Comparison of ENCODE assay signal across 12 cellular contexts in genomic region chr6:102223942-102224341, GRCh38.
DNase-seq lines count a peak whose midpoint lies in the region; ATAC-seq and TF ChIP-seq lines count a peak whose summit lies in the region.
"Had no signal": no experiment of that assay in that cellular context is flagged by ENCODE, and none has a peak within 500 bp of the region (broad histone marks: within the 10 kb centered on the region; RNA-seq: fewer than 3 reads in every experiment).

No MANE protein-coding gene starts in this region.

- no peaks in the 10 kb centered on the region for H3K27me3 Mint-ChIP-seq in activated CD4-positive, alpha-beta T cell treated with anti-CD3 and anti-CD28 coated beads, Interleukin-2, amount 10 ng/mL, durations not matched to agents 7 days and 5 days
- H3K27me3 Mint-ChIP-seq: CD4-positive, alpha-beta T cell had no signal

- intact Hi-C loops in posterior vena cava (cut with DNase I), result no loop called here

- H3K27ac Mint-ChIP-seq in activated CD4-positive, alpha-beta T cell treated with anti-CD3 and anti-CD28 coated beads, Interleukin-2, amount 10 ng/mL, durations not matched to agents 7 days and 5 days, result no peak overlapping the region
- H3K27ac Mint-ChIP-seq: CD4-positive, alpha-beta T cell had no signal

- no peaks in the 10 kb centered on the region for H3K9me3 Mint-ChIP-seq in activated CD4-positive, alpha-beta T cell treated with anti-CD3 and anti-CD28 coated beads, Interleukin-2, amount 10 ng/mL, durations not matched to agents 7 days and 5 days

- H3K4me1 Mint-ChIP-seq in activated CD4-positive, alpha-beta T cell treated with anti-CD3 and anti-CD28 coated beads, Interleukin-2, amount 10 ng/mL, durations not matched to agents 7 days and 5 days, result no peaks in the 10 kb centered on the region

- DNase-seq in NCI-H2171 treated with DMSO at 0.1 percent for 48 hours (lab: John Stamatoyannopoulos, UW), result peak; percentile 15
- no peak for DNase-seq in NCI-H2171 (lab: John Stamatoyannopoulos, UW)
- DNase-seq in NCI-H2227 (lab: John Stamatoyannopoulos, UW; ENCODE audit: unreplicated experiment), result peak; percentile 38
- no peak for DNase-seq in GOT3 (lab: John Stamatoyannopoulos, UW)
- DNase-seq in activated CD4-positive, alpha-beta T cell treated with anti-CD3 and anti-CD28 coated beads, Interleukin-2, amount 10 ng/mL, durations not matched to agents 7 days and 5 days, result no peak
- DNase-seq in posterior vena cava (ENCODE audit: low spot score), result no peak
- DNase-seq: ACHN; C1 segment of cervical spinal cord; Calu3; CD4-positive, alpha-beta T cell; DMS 273 treated with DMSO at 0.1 percent for 48 hours had no signal

- POLR2A ChIA-PET in activated CD4-positive, alpha-beta T cell treated with anti-CD3 and anti-CD28 coated beads, Interleukin-2, amount 10 ng/mL, durations not matched to agents 7 days and 5 days (lab: Charles Lee), result no interaction called here

- ATAC-seq in SK-N-SH treated with all-trans-retinoic acid at 6 μM for 48 hours, result no peak

- CTCF ChIA-PET in activated CD4-positive, alpha-beta T cell treated with anti-CD3 and anti-CD28 coated beads, Interleukin-2, amount 10 ng/mL, durations not matched to agents 7 days and 5 days (lab: Charles Lee), result no interaction called here

- no peaks in the 10 kb centered on the region for H3K36me3 Mint-ChIP-seq in activated CD4-positive, alpha-beta T cell treated with anti-CD3 and anti-CD28 coated beads, Interleukin-2, amount 10 ng/mL, durations not matched to agents 7 days and 5 days (ENCODE audit: low read depth)

- no peak overlapping the region for H3K4me3 Mint-ChIP-seq in activated CD4-positive, alpha-beta T cell treated with anti-CD3 and anti-CD28 coated beads, Interleukin-2, amount 10 ng/mL, durations not matched to agents 7 days and 5 days
- H3K4me3 Mint-ChIP-seq: CD4-positive, alpha-beta T cell had no signal

TF ChIP-seq in SK-N-SH treated with all-trans-retinoic acid at 6 μM for 48 hours, 23 proteins besides CTCF, POLR2A, EP300 and RAD21:
- TF ChIP-seq ZNF565 (CRISPR knock-in tag; conservative IDR thresholded peaks at IDR 0.05; ENCODE audit: low read depth), result no peak
- peak; percentile 70; the same call in 1 of the 2 replicates for TF ChIP-seq TSHZ2 (CRISPR knock-in tag; IDR thresholded peaks at IDR 0.05)
- TF ChIP-seq ISL1 (CRISPR knock-in tag; IDR thresholded peaks at IDR 0.05), result 0 out of 2 replicates have a peak, but pooled peaks have one; percentile 11
- TF ChIP-seq ZNF8 (CRISPR knock-in tag; IDR thresholded peaks at IDR 0.05), result no peak
- no peak; the same call in 1 of the 2 replicates for TF ChIP-seq TCF4 (CRISPR knock-in tag; IDR thresholded peaks at IDR 0.05; ENCODE audit: borderline replicate concordance)
- TF ChIP-seq ZNF70 (CRISPR knock-in tag; IDR thresholded peaks at IDR 0.05), result no peak
- TF ChIP-seq ZC3H10 (CRISPR knock-in tag; IDR thresholded peaks at IDR 0.05), result no peak
- TF ChIP-seq ARNTL (CRISPR knock-in tag; IDR thresholded peaks at IDR 0.05; ENCODE audit: borderline replicate concordance, low read depth), result no peak
- TF ChIP-seq POU6F1 (CRISPR knock-in tag; IDR thresholded peaks at IDR 0.05; ENCODE audit: borderline replicate concordance, low read depth), result no peak
- TF ChIP-seq PATZ1 (CRISPR knock-in tag; IDR thresholded peaks at IDR 0.05; ENCODE audit: borderline replicate concordance), result no peak
- TF ChIP-seq ZFP3 (CRISPR knock-in tag; IDR thresholded peaks at IDR 0.05), result no peak
- TF ChIP-seq RARB (CRISPR knock-in tag; IDR thresholded peaks at IDR 0.05), result no peak
- no peak for TF ChIP-seq SNAI2 (CRISPR knock-in tag; IDR thresholded peaks at IDR 0.05)
- no peak for TF ChIP-seq BACH2 (CRISPR knock-in tag; IDR thresholded peaks at IDR 0.05; ENCODE audit: borderline replicate concordance)
- no peak for TF ChIP-seq CSDC2 (CRISPR knock-in tag; IDR thresholded peaks at IDR 0.05)
- TF ChIP-seq ESRRG (CRISPR knock-in tag; IDR thresholded peaks at IDR 0.05), result no peak

Comparison
In these comparisons a context has a peak if more than half of its experiments do, and no peak if none do; other contexts are left out.
1. DNase-seq: peak in NCI-H2171 treated with DMSO at 0.1 percent for 48 hours (single experiment) and NCI-H2227 (single experiment); none in NCI-H2171 (single experiment), GOT3 (single experiment), activated CD4-positive, alpha-beta T cell treated with anti-CD3 and anti-CD28 coated beads, Interleukin-2, amount 10 ng/mL, durations not matched to agents 7 days and 5 days (single experiment) and posterior vena cava (single experiment).